8 cellular contexts compared by ENCODE assay signal in genomic region chr1:159945483-159946241, GRCh38. TPM values are rescaled to one million over a fixed set of nuclear protein-coding genes. Genes with fewer than 3 reads are reported as not detected.
DNase-seq lines count a peak whose midpoint lies in the region; TF ChIP-seq lines count a peak whose summit lies in the region.

Gene IGSF9, minus strand, starts transcription at chr1:159945613. Its CDS starts 2,159 bp downstream, at chr1:159943454.

- H3K4me3 ChIP-seq in DOHH2 (ENCODE audit: low read length) (peak within 1 kb of the TSS; percentile 42), OCI-LY1 (ENCODE audit: low read depth, low read length, poor library complexity, severe bottlenecking) (no peak within 1 kb of the TSS), fibroblast of villous mesenchyme (ENCODE audit: low read depth, low read length) (peak within 1 kb of the TSS; percentile 33)

- peak; percentile 46 for TF ChIP-seq CTCF in DOHH2 (IDR thresholded peaks at IDR 0.05; ENCODE audit: low read depth, low read length, poor library complexity, severe bottlenecking)
- peak; percentile 24; the same call in 1 of the 2 replicates for TF ChIP-seq CTCF in OCI-LY1 (IDR thresholded peaks at IDR 0.05; ENCODE audit: low read length)
- TF ChIP-seq CTCF in fibroblast of villous mesenchyme (IDR thresholded peaks at IDR 0.05; ENCODE audit: insufficient read depth, low read depth, low read length) = peak; percentile 37
- peak; percentile 46 to 72 (median 53) for TF ChIP-seq CTCF in nephron (IDR thresholded peaks at IDR 0.05; ENCODE audit: unreplicated experiment in 3 of 3)

- H3K27ac ChIP-seq in DOHH2 (ENCODE audit: low read depth, low read length) = no peak within 1 kb of the TSS
- H3K27ac ChIP-seq in OCI-LY1 (ENCODE audit: low read depth, low read length, poor library complexity, severe bottlenecking) = no peak within 1 kb of the TSS

- H3K4me1 ChIP-seq in DOHH2 (ENCODE audit: control insufficient read depth, low read length) (peaks cover 32% of the 10 kb centered on the region), OCI-LY1 (ENCODE audit: insufficient read depth, low read length, severe bottlenecking) (no peaks in the 10 kb centered on the region)

- no peaks in the 10 kb centered on the region for H3F3A ChIP-seq in DOHH2 (ENCODE audit: control insufficient read depth, insufficient read depth)
- no peaks in the 10 kb centered on the region for H3F3A ChIP-seq in OCI-LY1 (ENCODE audit: insufficient read depth, low read length)

- peaks cover 2% of the 10 kb centered on the region for H3K4me1 Mint-ChIP-seq in activated T-helper 2 cell treated with anti-CD3 and anti-CD28 coated beads, Interferon-gamma antibody, Interleukin-2, Interleukin-4, amounts not matched to agents 10 μg/mL and 5 μg/mL and 100 μg/mL, durations not matched to agents 14 hours and 24 hours and 36 hours (ENCODE audit: low read depth)
- H3K4me1 Mint-ChIP-seq in nephron = peaks cover 30% of the 10 kb centered on the region

- no peaks in the 10 kb centered on the region for H3K9me3 Mint-ChIP-seq in activated T-helper 2 cell treated with anti-CD3 and anti-CD28 coated beads, Interferon-gamma antibody, Interleukin-2, Interleukin-4, amounts not matched to agents 10 μg/mL and 5 μg/mL and 100 μg/mL, durations not matched to agents 14 hours and 24 hours and 36 hours
- H3K9me3 Mint-ChIP-seq in nephron = no peaks in the 10 kb centered on the region

- H3K27me3 Mint-ChIP-seq in activated T-helper 2 cell treated with anti-CD3 and anti-CD28 coated beads, Interferon-gamma antibody, Interleukin-2, Interleukin-4, amounts not matched to agents 10 μg/mL and 5 μg/mL and 100 μg/mL, durations not matched to agents 14 hours and 24 hours and 36 hours (ENCODE audit: low read depth) = peaks cover 61% of the 10 kb centered on the region
- H3K27me3 Mint-ChIP-seq in nephron (ENCODE audit: low read depth) = peaks cover 6% of the 10 kb centered on the region

- H3K36me3 Mint-ChIP-seq in activated T-helper 2 cell treated with anti-CD3 and anti-CD28 coated beads, Interferon-gamma antibody, Interleukin-2, Interleukin-4, amounts not matched to agents 10 μg/mL and 5 μg/mL and 100 μg/mL, durations not matched to agents 14 hours and 24 hours and 36 hours (ENCODE audit: low read depth) = no peaks in the 10 kb centered on the region
- H3K36me3 Mint-ChIP-seq in nephron (ENCODE audit: low read depth) = no peaks in the 10 kb centered on the region

- no peak within 1 kb of the TSS for H3K9ac ChIP-seq in OCI-LY1 (ENCODE audit: low read length)

- H4K20me1 ChIP-seq in DOHH2 (ENCODE audit: control insufficient read depth, insufficient read depth, low read depth, low read length) (no peaks in the 10 kb centered on the region), OCI-LY1 (ENCODE audit: insufficient read depth, low read length) (no peaks in the 10 kb centered on the region)

- H2AFZ ChIP-seq in OCI-LY1 (ENCODE audit: low read length) = no peak within 1 kb of the TSS

- DNase-seq in HT1080 (ENCODE audit: low read depth) = peak; percentile 92
- peak; percentile 35 for DNase-seq in activated T-helper 2 cell treated with anti-CD3 and anti-CD28 coated beads, Interferon-gamma antibody, Interleukin-2, Interleukin-4, amounts not matched to agents 10 μg/mL and 5 μg/mL and 100 μg/mL, durations not matched to agents 14 hours and 24 hours and 36 hours (ENCODE audit: low spot score)
- DNase-seq in fibroblast of villous mesenchyme (ENCODE audit: low read depth) = peak; percentile 57
- peak; percentile 56 to 77 (median 74) for DNase-seq in stimulated activated naive CD4-positive, alpha-beta T cell (lab: John Stamatoyannopoulos, UW)
- no peak for DNase-seq in T1000 (lab: John Stamatoyannopoulos, UW)

- intact Hi-C loops in activated T-helper 2 cell treated with anti-CD3 and anti-CD28 coated beads, Interferon-gamma antibody, Interleukin-2, Interleukin-4, amounts not matched to agents 10 μg/mL and 5 μg/mL and 100 μg/mL, durations not matched to agents 14 hours and 24 hours and 36 hours (cut with micrococcal nuclease) = no loop called here

- H3K36me3 ChIP-seq in DOHH2 (ENCODE audit: control insufficient read depth, low read length) = no peaks in the 10 kb centered on the region
- no peaks in the 10 kb centered on the region for H3K36me3 ChIP-seq in OCI-LY1 (ENCODE audit: insufficient read depth, low read length)

- peak within 1 kb of the TSS; percentile 55 for H3K4me2 ChIP-seq in DOHH2 (ENCODE audit: low read length)
- H3K4me2 ChIP-seq in OCI-LY1 (ENCODE audit: low read length) = no peak within 1 kb of the TSS

- peak within 1 kb of the TSS; percentile 18 for H3K4me3 Mint-ChIP-seq in activated T-helper 2 cell treated with anti-CD3 and anti-CD28 coated beads, Interferon-gamma antibody, Interleukin-2, Interleukin-4, amounts not matched to agents 10 μg/mL and 5 μg/mL and 100 μg/mL, durations not matched to agents 14 hours and 24 hours and 36 hours (ENCODE audit: low read depth)
- peak within 1 kb of the TSS; percentile 89 to 92 (median 90) for H3K4me3 Mint-ChIP-seq in nephron

- H3K79me2 ChIP-seq in DOHH2 (ENCODE audit: control insufficient read depth, low read length) = no peaks in the 10 kb centered on the region
- no peaks in the 10 kb centered on the region for H3K79me2 ChIP-seq in OCI-LY1 (ENCODE audit: insufficient read depth, low read length)

- H3K27me3 ChIP-seq in DOHH2 (ENCODE audit: control insufficient read depth, low read length) (peaks cover 25% of the 10 kb centered on the region), OCI-LY1 (ENCODE audit: insufficient read depth, low read length) (no peaks in the 10 kb centered on the region)

- H3K9me2 ChIP-seq in DOHH2 (replicated peaks; ENCODE audit: control insufficient read depth, low read length) (no peaks in the 10 kb centered on the region), OCI-LY1 (ENCODE audit: low read depth, low read length) (no peaks in the 10 kb centered on the region)

- H3K27ac Mint-ChIP-seq in activated T-helper 2 cell treated with anti-CD3 and anti-CD28 coated beads, Interferon-gamma antibody, Interleukin-2, Interleukin-4, amounts not matched to agents 10 μg/mL and 5 μg/mL and 100 μg/mL, durations not matched to agents 14 hours and 24 hours and 36 hours = no peak within 1 kb of the TSS
- H3K27ac Mint-ChIP-seq in nephron = peak within 1 kb of the TSS; percentile 47 to 57 (median 54)

- H3K9me3 ChIP-seq in DOHH2 (ENCODE audit: control insufficient read depth, insufficient read depth, low read length) = no peaks in the 10 kb centered on the region
- no peaks in the 10 kb centered on the region for H3K9me3 ChIP-seq in OCI-LY1 (ENCODE audit: low read length)

RNA-seq across cellular contexts. Expression of gene IGSF9, which starts in this region (rescaled TPM):
- 0.80 and 1.2 TPM in 2 replicates for total RNA-seq in HT1080 (2014; rRNA removed; shearing (Covaris generic))
- 0.50 and 0.57 TPM in 2 replicates for polyA plus RNA-seq in HT1080 (2015; cell fraction: cytosol; rRNA removed)
- 2.2 and 2.7 TPM in 2 replicates for polyA plus RNA-seq in HT1080 (2015; cell fraction: nucleus; rRNA removed)
- not detected in 2 replicates for total RNA-seq in activated T-helper 2 cell treated with anti-CD3 and anti-CD28 coated beads, Interferon-gamma antibody, Interleukin-2, Interleukin-4, amounts not matched to agents 10 μg/mL and 5 μg/mL and 100 μg/mL, durations not matched to agents 14 hours and 24 hours and 36 hours
- not detected in 2 replicates for total RNA-seq in fibroblast of villous mesenchyme

Comparison
In these comparisons a context has a peak if more than half of its experiments do, and no peak if none do; other contexts are left out.
1. Peak in DNase-seq in activated T-helper 2 cell treated with anti-CD3 and anti-CD28 coated beads, Interferon-gamma antibody, Interleukin-2, Interleukin-4, amounts not matched to agents 10 μg/mL and 5 μg/mL and 100 μg/mL, durations not matched to agents 14 hours and 24 hours and 36 hours; RNA of the gene not detected or under 1 TPM.
2. Peak in DNase-seq and H3K4me3 ChIP-seq in fibroblast of villous mesenchyme; RNA of the gene not detected or under 1 TPM.